ENCODE assay signal across 9 cellular contexts in the genomic region with DNA sequence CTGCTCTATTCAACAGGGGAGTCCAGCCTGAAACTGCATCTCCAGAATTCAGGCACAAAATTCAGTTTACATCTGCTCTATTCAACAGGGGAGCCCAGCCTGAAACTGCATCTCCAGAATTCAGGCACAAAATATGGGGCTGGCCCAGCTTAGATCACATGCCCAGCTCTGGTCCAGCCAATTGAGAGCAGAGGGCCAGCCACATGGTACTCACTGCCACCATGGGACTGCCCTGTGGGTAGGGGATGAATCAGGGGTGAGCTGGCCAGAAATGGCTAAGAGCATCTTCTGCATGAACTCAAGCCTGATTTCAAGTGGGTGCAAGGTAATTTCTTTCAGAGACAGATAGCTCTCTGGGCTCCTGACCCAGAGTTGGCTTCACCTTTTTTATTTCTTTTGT.
A peak's percentile ranks its signal among the peaks of the same experiment; 100 is the strongest.
DNase-seq lines count a peak whose midpoint lies in the region; ATAC-seq and TF ChIP-seq lines count a peak whose summit lies in the region.
"Had no signal": no experiment of that assay in that cellular context is flagged by ENCODE, and none has a peak within 500 bp of the region (broad histone marks: within the 10 kb centered on the region; RNA-seq: fewer than 3 reads in every experiment).

No MANE protein-coding gene starts in this region.

- H3K9me3 Mint-ChIP-seq in activated CD4-positive, alpha-beta T cell treated with anti-CD3 and anti-CD28 coated beads, Interleukin-2, amount 10 ng/mL, durations not matched to agents 24 days and 14 days: peaks cover 4% of the 10 kb centered on the region
- peaks cover 4% of the 10 kb centered on the region; the same call in 1 of the 2 replicates for H3K9me3 Mint-ChIP-seq in WTC11

- H3K4me3 ChIP-seq in mucosa of descending colon (no peak overlapping the region), left lung (no peak overlapping the region)

- no peak for ATAC-seq in WTC11
- ATAC-seq in GM21576 (IDR thresholded peaks at IDR 0.05; ENCODE audit: unreplicated experiment): no peak
- no peak for ATAC-seq in mucosa of descending colon
- no peak for ATAC-seq in left lung

- CTCF ChIA-PET in WTC11 (lab: Charles Lee): interaction anchor here (1.5 to 3.5 kb wide), 4 partner anchors 34 to 297 kb away, joined by 6 to 31 read pairs (median 24); no protein-coding TSS in a partner anchor

- H3K27me3 ChIP-seq in left lung: no peaks in the 10 kb centered on the region

- H3K36me3 Mint-ChIP-seq in activated CD4-positive, alpha-beta T cell treated with anti-CD3 and anti-CD28 coated beads, Interleukin-2, amount 10 ng/mL, durations not matched to agents 24 days and 14 days (ENCODE audit: low read depth): peaks cover 3% of the 10 kb centered on the region
- no peaks in the 10 kb centered on the region for H3K36me3 Mint-ChIP-seq in WTC11

- intact Hi-C loops in activated CD4-positive, alpha-beta T cell treated with anti-CD3 and anti-CD28 coated beads, Interleukin-2, amount 10 ng/mL, durations not matched to agents 24 days and 14 days (cut with micrococcal nuclease): loop anchor here (10.0 kb wide), 1 partner anchor 819 kb away; no protein-coding TSS in a partner anchor
- intact Hi-C loops in head of caudate nucleus (cut with DNase I): loop anchor here (10.0 kb wide), 2 partner anchors 529 to 969 kb away; a partner anchor contains a TSS
- intact Hi-C loops in mucosa of descending colon (cut with DNase I, micrococcal nuclease): loop anchor here in 1 of 2 donors (10.0 kb wide), 1 partner anchor 249 kb away; a partner anchor contains a TSS
- intact Hi-C loops in left lung (cut with DNase I): no loop called here

- POLR2A ChIA-PET in WTC11 (lab: Charles Lee): no interaction called here

- TF ChIP-seq CTCF in WTC11 (IDR thresholded peaks at IDR 0.05) (no peak), mucosa of descending colon (IDR thresholded peaks at IDR 0.05) (no peak), left lung (IDR thresholded peaks at IDR 0.05) (no peak)

- peak overlapping the region; percentile 97 for H3K27ac ChIP-seq in substantia nigra (ENCODE audit: low read depth, low read length, poor library complexity, severe bottlenecking)
- H3K27ac ChIP-seq in left lung: peak overlapping the region in 1 of 2 donors; percentile 94

- H3K4me1 ChIP-seq in mucosa of descending colon (ENCODE audit: low read depth) (peaks cover 13% of the 10 kb centered on the region), left lung (peaks cover 0 to 31% of the 10 kb centered on the region in 2 donors)

- peaks cover 41% of the 10 kb centered on the region for H3K4me1 Mint-ChIP-seq in activated CD4-positive, alpha-beta T cell treated with anti-CD3 and anti-CD28 coated beads, Interleukin-2, amount 10 ng/mL, durations not matched to agents 24 days and 14 days
- H3K4me1 Mint-ChIP-seq in WTC11: peaks cover 14% of the 10 kb centered on the region

- H3K27ac Mint-ChIP-seq in activated CD4-positive, alpha-beta T cell treated with anti-CD3 and anti-CD28 coated beads, Interleukin-2, amount 10 ng/mL, durations not matched to agents 24 days and 14 days: no peak overlapping the region
- no peak overlapping the region for H3K27ac Mint-ChIP-seq in WTC11

- no peak for DNase-seq in activated CD4-positive, alpha-beta T cell treated with anti-CD3 and anti-CD28 coated beads, Interleukin-2, amount 10 ng/mL, durations not matched to agents 24 days and 14 days
- DNase-seq in activated CD4-positive, alpha-beta T cell treated with anti-CD3 and anti-CD28 coated beads, Interleukin-2, amount 50 U/mL, for 1 hour: no peak
- DNase-seq in WTC11 (ENCODE audit: low spot score) (no peak), head of caudate nucleus (peak in 32 of 42 donors; percentile 15 to 76 (median 46)), substantia nigra (lab: John Stamatoyannopoulos, UW) (peak in 15 of 49 donors; percentile 6 to 34 (median 15)), mucosa of descending colon (no peak), left lung (no peak)
- DNase-seq: NCI-H82 had no signal

- H3K36me3 ChIP-seq in mucosa of descending colon (ENCODE audit: low read depth) (no peaks in the 10 kb centered on the region), left lung (no peaks in the 10 kb centered on the region)

- no peaks in the 10 kb centered on the region for H3K27me3 Mint-ChIP-seq in activated CD4-positive, alpha-beta T cell treated with anti-CD3 and anti-CD28 coated beads, Interleukin-2, amount 10 ng/mL, durations not matched to agents 24 days and 14 days
- H3K27me3 Mint-ChIP-seq in WTC11 (ENCODE audit: low read depth): peaks cover 31% of the 10 kb centered on the region

- no peaks in the 10 kb centered on the region for H3K9me3 ChIP-seq in mucosa of descending colon
- H3K9me3 ChIP-seq in left lung: no peaks in the 10 kb centered on the region

- H3K4me3 Mint-ChIP-seq in activated CD4-positive, alpha-beta T cell treated with anti-CD3 and anti-CD28 coated beads, Interleukin-2, amount 10 ng/mL, durations not matched to agents 24 days and 14 days: peak overlapping the region; percentile 84
- peak overlapping the region; percentile 13; the same call in 1 of the 2 replicates for H3K4me3 Mint-ChIP-seq in WTC11

TF ChIP-seq in WTC11, 78 proteins besides CTCF, POLR2A, EP300 and RAD21 (continues in another document):
- TF ChIP-seq, protein P1, sequence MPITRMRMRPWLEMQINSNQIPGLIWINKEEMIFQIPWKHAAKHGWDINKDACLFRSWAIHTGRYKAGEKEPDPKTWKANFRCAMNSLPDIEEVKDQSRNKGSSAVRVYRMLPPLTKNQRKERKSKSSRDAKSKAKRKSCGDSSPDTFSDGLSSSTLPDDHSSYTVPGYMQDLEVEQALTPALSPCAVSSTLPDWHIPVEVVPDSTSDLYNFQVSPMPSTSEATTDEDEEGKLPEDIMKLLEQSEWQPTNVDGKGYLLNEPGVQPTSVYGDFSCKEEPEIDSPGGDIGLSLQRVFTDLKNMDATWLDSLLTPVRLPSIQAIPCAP (CRISPR knock-in tag; IDR thresholded peaks at IDR 0.05): no peak
- TF ChIP-seq SOX15 (CRISPR knock-in tag; IDR thresholded peaks at IDR 0.05) (no peak), CBFB (CRISPR knock-in tag; IDR thresholded peaks at IDR 0.05; ENCODE audit: low read depth) (no peak), ZNF219 (CRISPR knock-in tag; IDR thresholded peaks at IDR 0.05; ENCODE audit: borderline replicate concordance) (no peak), ZNF671 (CRISPR knock-in tag; IDR thresholded peaks at IDR 0.05) (no peak), FOXP1 (CRISPR knock-in tag; IDR thresholded peaks at IDR 0.05; ENCODE audit: borderline replicate concordance) (no peak), NFE2L1 (CRISPR knock-in tag; IDR thresholded peaks at IDR 0.05) (no peak), GTF2I (CRISPR knock-in tag; conservative IDR thresholded peaks at IDR 0.05) (no peak), EMX1 (CRISPR knock-in tag; IDR thresholded peaks at IDR 0.05) (no peak), HMGA2 (CRISPR knock-in tag; IDR thresholded peaks at IDR 0.05) (no peak), TEAD4 (CRISPR knock-in tag; IDR thresholded peaks at IDR 0.05) (no peak)
- TF ChIP-seq, protein P2, sequence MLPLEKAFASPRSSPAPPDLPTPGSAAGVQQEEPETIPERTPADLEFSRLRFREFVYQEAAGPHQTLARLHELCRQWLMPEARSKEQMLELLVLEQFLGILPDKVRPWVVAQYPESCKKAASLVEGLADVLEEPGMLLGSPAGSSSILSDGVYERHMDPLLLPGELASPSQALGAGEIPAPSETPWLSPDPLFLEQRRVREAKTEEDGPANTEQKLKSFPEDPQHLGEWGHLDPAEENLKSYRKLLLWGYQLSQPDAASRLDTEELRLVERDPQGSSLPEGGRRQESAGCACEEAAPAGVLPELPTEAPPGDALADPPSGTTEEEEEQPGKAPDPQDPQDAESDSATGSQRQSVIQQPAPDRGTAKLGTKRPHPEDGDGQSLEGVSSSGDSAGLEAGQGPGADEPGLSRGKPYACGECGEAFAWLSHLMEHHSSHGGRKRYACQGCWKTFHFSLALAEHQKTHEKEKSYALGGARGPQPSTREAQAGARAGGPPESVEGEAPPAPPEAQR (CRISPR knock-in tag; IDR thresholded peaks at IDR 0.05): no peak
- TF ChIP-seq, protein P3, sequence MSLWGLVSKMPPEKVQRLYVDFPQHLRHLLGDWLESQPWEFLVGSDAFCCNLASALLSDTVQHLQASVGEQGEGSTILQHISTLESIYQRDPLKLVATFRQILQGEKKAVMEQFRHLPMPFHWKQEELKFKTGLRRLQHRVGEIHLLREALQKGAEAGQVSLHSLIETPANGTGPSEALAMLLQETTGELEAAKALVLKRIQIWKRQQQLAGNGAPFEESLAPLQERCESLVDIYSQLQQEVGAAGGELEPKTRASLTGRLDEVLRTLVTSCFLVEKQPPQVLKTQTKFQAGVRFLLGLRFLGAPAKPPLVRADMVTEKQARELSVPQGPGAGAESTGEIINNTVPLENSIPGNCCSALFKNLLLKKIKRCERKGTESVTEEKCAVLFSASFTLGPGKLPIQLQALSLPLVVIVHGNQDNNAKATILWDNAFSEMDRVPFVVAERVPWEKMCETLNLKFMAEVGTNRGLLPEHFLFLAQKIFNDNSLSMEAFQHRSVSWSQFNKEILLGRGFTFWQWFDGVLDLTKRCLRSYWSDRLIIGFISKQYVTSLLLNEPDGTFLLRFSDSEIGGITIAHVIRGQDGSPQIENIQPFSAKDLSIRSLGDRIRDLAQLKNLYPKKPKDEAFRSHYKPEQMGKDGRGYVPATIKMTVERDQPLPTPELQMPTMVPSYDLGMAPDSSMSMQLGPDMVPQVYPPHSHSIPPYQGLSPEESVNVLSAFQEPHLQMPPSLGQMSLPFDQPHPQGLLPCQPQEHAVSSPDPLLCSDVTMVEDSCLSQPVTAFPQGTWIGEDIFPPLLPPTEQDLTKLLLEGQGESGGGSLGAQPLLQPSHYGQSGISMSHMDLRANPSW (CRISPR knock-in tag; conservative IDR thresholded peaks at IDR 0.05; ENCODE audit: low read depth): no peak

Comparison
In these comparisons a context has a peak if more than half of its experiments do, and no peak if none do; other contexts are left out.
1. DNase-seq: peak in head of caudate nucleus (32 of 42); none in activated CD4-positive, alpha-beta T cell treated with anti-CD3 and anti-CD28 coated beads, Interleukin-2, amount 10 ng/mL, durations not matched to agents 24 days and 14 days (single experiment), activated CD4-positive, alpha-beta T cell treated with anti-CD3 and anti-CD28 coated beads, Interleukin-2, amount 50 U/mL, for 1 hour (single experiment), WTC11 (single experiment), mucosa of descending colon (0 of 3) and left lung (0 of 2).
2. intact Hi-C loops: an anchor here in activated CD4-positive, alpha-beta T cell treated with anti-CD3 and anti-CD28 coated beads, Interleukin-2, amount 10 ng/mL, durations not matched to agents 24 days and 14 days (10.0 kb wide) and head of caudate nucleus (10.0 kb wide); none called in left lung.